In genomic region chr11:116415095-116415494, GRCh38 we compare ENCODE assay signal across 17 cellular contexts.
A peak's percentile ranks its signal among the peaks of the same experiment; 100 is the strongest.
DNase-seq lines count a peak whose midpoint lies in the region; ATAC-seq, FAIRE-seq and TF ChIP-seq lines count a peak whose summit lies in the region.
"Had no signal": no experiment of that assay in that cellular context is flagged by ENCODE, and none has a peak within 500 bp of the region (broad histone marks: within the 10 kb centered on the region; RNA-seq: fewer than 3 reads in every experiment).

No MANE protein-coding gene starts in this region.

- intact Hi-C loops in K562 (cut with micrococcal nuclease), result no loop called here

- H3K9ac ChIP-seq in K562 (ENCODE audit: insufficient read depth in 1 of 2, low read depth in 2 of 2, low read length in 2 of 2), result no peak overlapping the region
- H3K9ac ChIP-seq in muscle layer of colon (ENCODE audit: low read length), result peak overlapping the region; percentile 19
- H3K9ac ChIP-seq in MM.1S (ENCODE audit: low read length), result no peak overlapping the region

- BruUV-seq in K562 (replicated peaks; lab: Mats Ljungman, UMichigan), result no TSS peak

- H4K20me1 ChIP-seq in K562 (replicated peaks; ENCODE audit: control insufficient read depth, insufficient read depth, low read length) (no peaks in the 10 kb centered on the region), MM.1S (ENCODE audit: insufficient read depth, low read length) (no peaks in the 10 kb centered on the region)

- H3K4me2 ChIP-seq in K562 (ENCODE audit: insufficient read depth, low read length) (no peak overlapping the region), MM.1S (ENCODE audit: low read depth, low read length) (no peak overlapping the region)

- H3K27ac ChIP-seq in K562 (ENCODE audit: extremely low read depth, low read depth, low read length), result no peak overlapping the region
- peak overlapping the region; percentile 68 for H3K27ac ChIP-seq in muscle layer of colon (ENCODE audit: low read depth, low read length)
- no peak overlapping the region for H3K27ac ChIP-seq in MM.1S (ENCODE audit: low read length)
- H3K27ac ChIP-seq: ovary, SJSA1, thoracic aorta had no signal

- H3K79me2 ChIP-seq in K562 (ENCODE audit: control insufficient read depth, insufficient read depth, low read length) (no peaks in the 10 kb centered on the region), MM.1S (ENCODE audit: low read length) (no peaks in the 10 kb centered on the region)

- H3K27me3 ChIP-seq in K562 (ENCODE audit: control insufficient read depth in 2 of 2, insufficient read depth in 2 of 2, low read length in 2 of 2) (peaks cover 0 to 4% of the 10 kb centered on the region in 2 experiments; a peak in 1 of 5 replicates), muscle layer of colon (ENCODE audit: control insufficient read depth in 1 of 2, insufficient read depth in 2 of 2, low read length in 2 of 2) (no peaks in the 10 kb centered on the region), MM.1S (replicated peaks; ENCODE audit: insufficient read depth, low read length) (no peaks in the 10 kb centered on the region)
- H3K27me3 ChIP-seq: ovary, SJSA1 had no signal

- no peaks in the 10 kb centered on the region for H3K9me2 ChIP-seq in MM.1S (replicated peaks; ENCODE audit: insufficient read depth, low read length)

- H3K9me3 ChIP-seq in K562 (replicated peaks; ENCODE audit: control insufficient read depth, insufficient read depth, low read depth, low read length), result no peaks in the 10 kb centered on the region
- no peaks in the 10 kb centered on the region for H3K9me3 ChIP-seq in muscle layer of colon (ENCODE audit: low read length)
- no peaks in the 10 kb centered on the region for H3K9me3 ChIP-seq in MM.1S (replicated peaks; ENCODE audit: insufficient read depth, low read length)
- H3K9me3 ChIP-seq: ovary, SJSA1, thoracic aorta had no signal

- no peak for TF ChIP-seq POLR2A in K562 (conservative IDR thresholded peaks at IDR 0.05)

- CTCF ChIA-PET in K562 (lab: Yijun Ruan, JAX; ENCODE audit: low intra/inter-chr PET ratio), result no interaction called here

- 1% methylated on average over 6 of the region's 6 CpGs for WGBS in K562 (ENCODE audit: insufficient coverage, low coverage, missing lambda C conversion rate)

- peak; percentile 56 for DNase-seq in DMS79 treated with DMSO at 0.1 percent for 48 hours (lab: John Stamatoyannopoulos, UW)
- peak; percentile 81 for DNase-seq in NCI-H1417 treated with DMSO at 0.1 percent for 48 hours (lab: John Stamatoyannopoulos, UW)
- DNase-seq in K562 (ENCODE audit: extremely low read depth in 1 of 4, low spot score in 3 of 4), result no peak
- no peak for DNase-seq in MM.1S
- no peak for DNase-seq in dedifferentiated amniotic fluid mesenchymal stem cell (ENCODE audit: extremely low spot score)
- DNase-seq in SKM-1 (lab: John Stamatoyannopoulos, UW; ENCODE audit: unreplicated experiment), result no peak
- DNase-seq: activated CD4-positive, alpha-beta T cell treated with anti-CD3 and anti-CD28 coated beads for 4 hours; activated CD8-positive, alpha-beta memory T cell treated with anti-CD3 and anti-CD28 coated beads, Interleukin-2, amount 50 U/mL, for 4 hours; effector CD8-positive, alpha-beta T cell; ovary; stimulated activated CD4-positive, alpha-beta T cell treated with anti-CD3 and anti-CD28 coated beads, Interleukin-2, amount 100 ng/mL, for 48 hours; T1000 had no signal

- ATAC-seq in K562 (no peak), HG02870 (IDR thresholded peaks at IDR 0.05; ENCODE audit: unreplicated experiment) (no peak)
- ATAC-seq: HepG2 had no signal

- no peak for TF ChIP-seq RAD21 in K562 (CRISPR knock-in tag; conservative IDR thresholded peaks at IDR 0.05 in 1 of 2, IDR thresholded peaks at IDR 0.05 in 1 of 2)

- H3K36me3 ChIP-seq in K562 (ENCODE audit: control insufficient read depth, insufficient read depth, low read length) (no peaks in the 10 kb centered on the region), muscle layer of colon (ENCODE audit: insufficient read depth, low read length) (no peaks in the 10 kb centered on the region), MM.1S (replicated peaks; ENCODE audit: insufficient read depth, low read length) (no peaks in the 10 kb centered on the region)
- H3K36me3 ChIP-seq: ovary, SJSA1, thoracic aorta had no signal

- H3K4me1 ChIP-seq in K562 (replicated peaks in 1 of 2; ENCODE audit: control insufficient read depth in 2 of 2, insufficient read depth in 2 of 2, low read length in 2 of 2), result no peaks in the 10 kb centered on the region
- H3K4me1 ChIP-seq in muscle layer of colon (ENCODE audit: insufficient read depth, low read length), result peaks cover 33% of the 10 kb centered on the region
- H3K4me1 ChIP-seq in MM.1S (ENCODE audit: low read length), result no peaks in the 10 kb centered on the region
- H3K4me1 ChIP-seq: SJSA1 had no signal

- no peak for FAIRE-seq in K562 (lab: Jason Lieb, UNC)
- FAIRE-seq: HepG2 had no signal

- in situ Hi-C loops in K562 (cut with MboI), result no loop called here

- H3F3A ChIP-seq in MM.1S (ENCODE audit: insufficient read depth, low read length), result no peaks in the 10 kb centered on the region

- TF ChIP-seq CTCF in K562 (IDR thresholded peaks at IDR 0.05 in 2 of 3, conservative IDR thresholded peaks at IDR 0.05 in 1 of 3; ENCODE audit: insufficient read depth in 2 of 3, low read depth in 1 of 3, low read length in 3 of 3), result no peak
- no peak for TF ChIP-seq CTCF in MM.1S (IDR thresholded peaks at IDR 0.05; ENCODE audit: low read length)

- H3K9me1 ChIP-seq in K562 (ENCODE audit: control insufficient read depth, insufficient read depth, low read length), result no peaks in the 10 kb centered on the region

- POLR2A ChIA-PET in K562 (lab: Yijun Ruan, JAX), result no interaction called here

- H3K4me3 ChIP-seq in K562 (no peak overlapping the region), muscle layer of colon (ENCODE audit: low read depth in 1 of 2, low read length in 2 of 2) (no peak overlapping the region), MM.1S (ENCODE audit: low read length) (no peak overlapping the region)
- H3K4me3 ChIP-seq: ovary, SJSA1, thoracic aorta had no signal

- no peak overlapping the region for H2AFZ ChIP-seq in K562 (ENCODE audit: low read depth, low read length)
- H2AFZ ChIP-seq in MM.1S (ENCODE audit: low read length), result no peak overlapping the region

- TF ChIP-seq EP300 in K562 (IDR thresholded peaks at IDR 0.05; ENCODE audit: low read length), result no peak

TF ChIP-seq in K562, 482 proteins besides CTCF, POLR2A, EP300 and RAD21:
- peak; percentile 34 for TF ChIP-seq RFX1 (IDR thresholded peaks at IDR 0.05)
- TF ChIP-seq SLC30A9 (CRISPR knock-in tag; IDR thresholded peaks at IDR 0.05), result no peak

Comparison
In these comparisons a context has a peak if more than half of its experiments do, and no peak if none do; other contexts are left out.
1. DNase-seq: peak in DMS79 treated with DMSO at 0.1 percent for 48 hours (single experiment) and NCI-H1417 treated with DMSO at 0.1 percent for 48 hours (single experiment); none in K562 (0 of 4), MM.1S (single experiment), dedifferentiated amniotic fluid mesenchymal stem cell (single experiment) and SKM-1 (single experiment).